In genomic region chr7:97313900-97314299, GRCh38 we compare ENCODE assay signal across 22 cellular contexts.
"Had no signal": no experiment of that assay in that cellular context is flagged by ENCODE, and none has a peak within 500 bp of the region (broad histone marks: within the 10 kb centered on the region; RNA-seq: fewer than 3 reads in every experiment).

No MANE protein-coding gene starts in this region.

- H3K4me1 ChIP-seq: lower lobe of right lung, parathyroid adenoma, right lobe of liver, transverse colon, upper lobe of right lung, vagina had no signal

- H3K27me3 ChIP-seq: neutrophil, right lobe of liver, transverse colon, upper lobe of right lung, vagina had no signal

- H3K27ac Mint-ChIP-seq: effector memory CD8-positive, alpha-beta T cell; immature natural killer cell; natural killer cell; progenitor cell of endocrine pancreas; stimulated activated naive B cell treated with anti-CD40 and anti-IgM and Interleukin-4, amounts not matched to agents 10 μg/mL and 1 μg/mL and 100 μg/mL, for 72 hours; stimulated activated naive CD8-positive, alpha-beta T cell treated with anti-CD3 and anti-CD28 coated beads, Interleukin-15, Interleukin-2, amounts not matched to agents 100 ng/mL and 50 ng/mL, for 24 hours had no signal

- H3K79me2 ChIP-seq: parathyroid adenoma had no signal

- H3K4me3 Mint-ChIP-seq: effector memory CD8-positive, alpha-beta T cell; immature natural killer cell; natural killer cell; stimulated activated naive B cell treated with anti-CD40 and anti-IgM and Interleukin-4, amounts not matched to agents 10 μg/mL and 1 μg/mL and 100 μg/mL, for 72 hours; stimulated activated naive CD8-positive, alpha-beta T cell treated with anti-CD3 and anti-CD28 coated beads, Interleukin-15, Interleukin-2, amounts not matched to agents 100 ng/mL and 50 ng/mL, for 24 hours had no signal

- H3K4me3 ChIP-seq: lower lobe of right lung, right lobe of liver, thoracic aorta, transverse colon, upper lobe of right lung, vagina had no signal

- H3K4me1 Mint-ChIP-seq: immature natural killer cell; natural killer cell; stimulated activated naive B cell treated with anti-CD40 and anti-IgM and Interleukin-4, amounts not matched to agents 10 μg/mL and 1 μg/mL and 100 μg/mL, for 72 hours had no signal

- H3K9ac ChIP-seq: parathyroid adenoma had no signal

- H3K27me3 Mint-ChIP-seq: effector memory CD8-positive, alpha-beta T cell; progenitor cell of endocrine pancreas; stimulated activated naive B cell treated with anti-CD40 and anti-IgM and Interleukin-4, amounts not matched to agents 10 μg/mL and 1 μg/mL and 100 μg/mL, for 72 hours; stimulated activated naive CD8-positive, alpha-beta T cell treated with anti-CD3 and anti-CD28 coated beads, Interleukin-15, Interleukin-2, amounts not matched to agents 100 ng/mL and 50 ng/mL, for 24 hours had no signal

- H2AFZ ChIP-seq: parathyroid adenoma had no signal

- H3K36me3 Mint-ChIP-seq: immature natural killer cell; natural killer cell; stimulated activated naive B cell treated with anti-CD40 and anti-IgM and Interleukin-4, amounts not matched to agents 10 μg/mL and 1 μg/mL and 100 μg/mL, for 72 hours had no signal

- H3K9me3 ChIP-seq: lower lobe of right lung, neutrophil, right lobe of liver, thoracic aorta, upper lobe of right lung, vagina had no signal

- ATAC-seq: effector memory CD8-positive, alpha-beta T cell; left ventricle myocardium superior; lower lobe of right lung; natural killer cell; right lobe of liver; stimulated activated naive B cell treated with anti-CD40 and anti-IgM and Interleukin-4, amounts not matched to agents 10 μg/mL and 1 μg/mL and 100 μg/mL, for 72 hours; upper lobe of right lung had no signal

- DNase-seq: cortex of kidney; effector memory CD8-positive, alpha-beta T cell; hypothalamus; immature natural killer cell; islet precursor cell; kidney glomerular epithelial cell; left ventricle myocardium superior; lower lobe of right lung; natural killer cell; right lobe of liver; small intestine; stimulated activated CD4-positive, alpha-beta T cell treated with anti-CD3 and anti-CD28 coated beads, Interleukin-15, amount 100 ng/mL, for 24 hours; stimulated activated CD4-positive, alpha-beta T cell treated with anti-CD3 and anti-CD28 coated beads, Interleukin-2, amount 100 ng/mL, for 48 hours; stimulated activated naive B cell treated with anti-CD40 and anti-IgM and Interleukin-4, amounts not matched to agents 10 μg/mL and 1 μg/mL and 100 μg/mL, for 72 hours; transverse colon; upper lobe of right lung had no signal

- H3K27ac ChIP-seq: lower lobe of right lung, neutrophil, parathyroid adenoma, right lobe of liver, thoracic aorta, transverse colon, upper lobe of right lung, vagina had no signal

- H3K36me3 ChIP-seq: lower lobe of right lung, neutrophil, right lobe of liver, thoracic aorta, transverse colon, upper lobe of right lung, vagina had no signal
